In the genomic region with DNA sequence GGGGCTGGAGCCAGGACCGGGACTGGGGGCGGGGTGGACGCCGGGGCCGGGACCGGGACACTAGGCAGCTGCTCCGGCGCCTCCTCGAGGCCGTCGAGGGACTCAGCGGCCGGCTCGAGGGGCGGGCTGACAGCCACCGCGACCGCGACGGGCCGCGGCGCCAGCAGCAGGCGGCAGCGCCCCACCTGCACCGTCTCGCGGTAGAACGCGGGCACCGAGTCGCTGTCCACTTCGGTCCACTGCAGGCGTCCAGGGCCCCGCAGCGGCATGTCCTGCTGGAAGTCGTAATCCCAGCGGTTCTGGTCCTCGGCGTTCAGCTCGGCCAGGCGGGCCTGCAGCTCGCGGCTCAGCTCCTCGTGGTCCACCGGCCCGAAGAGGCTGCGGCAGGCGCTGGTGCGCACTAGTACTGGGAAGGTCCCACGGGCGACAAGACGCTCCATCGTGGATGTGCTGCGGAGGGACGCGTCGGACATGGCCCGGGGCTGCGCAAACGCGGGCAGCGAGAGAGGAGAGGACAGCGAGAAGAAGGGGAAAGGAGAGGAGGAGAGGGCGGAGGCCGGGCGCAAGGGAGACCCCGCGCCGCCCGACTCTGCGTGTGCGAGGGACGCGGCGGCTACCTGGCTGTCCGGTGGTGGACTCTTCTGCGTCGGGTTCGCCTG, we compare ENCODE assay signal across 1 cellular context.
TF ChIP-seq lines count a peak whose summit lies in the region.

No MANE protein-coding gene starts in this region.

TF ChIP-seq in K562, 482 proteins besides CTCF, POLR2A, EP300 and RAD21 (continued from another document and continues in another):
- TF ChIP-seq ZNF324 (CRISPR knock-in tag; IDR thresholded peaks at IDR 0.05) (no peak), TAL1 (IDR thresholded peaks at IDR 0.05) (no peak), ZNF780A (CRISPR knock-in tag; IDR thresholded peaks at IDR 0.05) (no peak), MTA1 (IDR thresholded peaks at IDR 0.05; ENCODE audit: borderline replicate concordance) (no peak), CBFA2T2 (conservative IDR thresholded peaks at IDR 0.05) (no peak), ZKSCAN1 (IDR thresholded peaks at IDR 0.05; ENCODE audit: low read depth, low read length) (no peak), KLF13 (tag; IDR thresholded peaks at IDR 0.05; ENCODE audit: borderline replicate concordance, low read depth) (no peak; the same call in 1 of the 2 replicates), NCOA2 (IDR thresholded peaks at IDR 0.05; ENCODE audit: partially characterized antibody in 2 of 2) (no peak), NR1H2 (CRISPR knock-in tag; IDR thresholded peaks at IDR 0.05) (no peak), FOXM1 (IDR thresholded peaks at IDR 0.05; ENCODE audit: low read depth) (no peak), FOXM1 (CRISPR knock-in tag; IDR thresholded peaks at IDR 0.05; ENCODE audit: low read depth) (no peak; the same call in none of the 2 replicates), RHOXF2B (CRISPR knock-in tag; conservative IDR thresholded peaks at IDR 0.05) (no peak), ZNF165 (CRISPR knock-in tag; IDR thresholded peaks at IDR 0.05; ENCODE audit: borderline replicate concordance) (no peak), SAFB (IDR thresholded peaks at IDR 0.05; ENCODE audit: borderline replicate concordance, low read depth, low read length) (peak; percentile 70; the same call in 1 of the 2 replicates), ZBTB40 (IDR thresholded peaks at IDR 0.05) (peak; percentile 68), ZBTB40 (CRISPR knock-in tag; IDR thresholded peaks at IDR 0.05) (peak; percentile 71), ZNF24 (IDR thresholded peaks at IDR 0.05) (no peak), TFAM (CRISPR knock-in tag; conservative IDR thresholded peaks at IDR 0.05) (no peak), ZNF644 (tag; IDR thresholded peaks at IDR 0.05; ENCODE audit: low read depth) (no peak), SNAPC5 (CRISPR knock-in tag; IDR thresholded peaks at IDR 0.05) (no peak), HBP1 (CRISPR knock-in tag; IDR thresholded peaks at IDR 0.05) (no peak), ZNF77 (CRISPR knock-in tag; IDR thresholded peaks at IDR 0.05) (no peak), LEF1 (IDR thresholded peaks at IDR 0.05) (no peak), PKNOX1 (IDR thresholded peaks at IDR 0.05) (no peak), ZNF143 (CRISPR knock-in tag; IDR thresholded peaks at IDR 0.05) (no peak), SPI1 (IDR thresholded peaks at IDR 0.05; ENCODE audit: borderline replicate concordance, low read depth, low read length) (no peak), ZNF696 (CRISPR knock-in tag; conservative IDR thresholded peaks at IDR 0.05) (no peak), UBTF (IDR thresholded peaks at IDR 0.05; ENCODE audit: borderline replicate concordance in 1 of 2, low read depth in 2 of 2, low read length in 2 of 2) (peak; percentile 19 to 84; a peak in 2 of 4 replicates), CTBP1 (IDR thresholded peaks at IDR 0.05; ENCODE audit: borderline replicate concordance) (peak; percentile 92), ZNF766 (CRISPR knock-in tag; conservative IDR thresholded peaks at IDR 0.05) (no peak), SMARCE1 (IDR thresholded peaks at IDR 0.05) (no peak), GABPB1 (CRISPR knock-in tag; IDR thresholded peaks at IDR 0.05) (peak; percentile 76), ZNF121 (CRISPR knock-in tag; conservative IDR thresholded peaks at IDR 0.05) (no peak), CBX3 (IDR thresholded peaks at IDR 0.05; ENCODE audit: borderline replicate concordance in 1 of 2, low read length in 2 of 2) (no peak; a peak in 1 of 3 replicates), MAFF (IDR thresholded peaks at IDR 0.05; ENCODE audit: low read length) (no peak)
- TF ChIP-seq, protein P1, sequence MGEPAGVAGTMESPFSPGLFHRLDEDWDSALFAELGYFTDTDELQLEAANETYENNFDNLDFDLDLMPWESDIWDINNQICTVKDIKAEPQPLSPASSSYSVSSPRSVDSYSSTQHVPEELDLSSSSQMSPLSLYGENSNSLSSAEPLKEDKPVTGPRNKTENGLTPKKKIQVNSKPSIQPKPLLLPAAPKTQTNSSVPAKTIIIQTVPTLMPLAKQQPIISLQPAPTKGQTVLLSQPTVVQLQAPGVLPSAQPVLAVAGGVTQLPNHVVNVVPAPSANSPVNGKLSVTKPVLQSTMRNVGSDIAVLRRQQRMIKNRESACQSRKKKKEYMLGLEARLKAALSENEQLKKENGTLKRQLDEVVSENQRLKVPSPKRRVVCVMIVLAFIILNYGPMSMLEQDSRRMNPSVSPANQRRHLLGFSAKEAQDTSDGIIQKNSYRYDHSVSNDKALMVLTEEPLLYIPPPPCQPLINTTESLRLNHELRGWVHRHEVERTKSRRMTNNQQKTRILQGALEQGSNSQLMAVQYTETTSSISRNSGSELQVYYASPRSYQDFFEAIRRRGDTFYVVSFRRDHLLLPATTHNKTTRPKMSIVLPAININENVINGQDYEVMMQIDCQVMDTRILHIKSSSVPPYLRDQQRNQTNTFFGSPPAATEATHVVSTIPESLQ (CRISPR knock-in tag; IDR thresholded peaks at IDR 0.05), result peak; percentile 91; the same call in 1 of the 2 replicates
- TF ChIP-seq, protein P2, sequence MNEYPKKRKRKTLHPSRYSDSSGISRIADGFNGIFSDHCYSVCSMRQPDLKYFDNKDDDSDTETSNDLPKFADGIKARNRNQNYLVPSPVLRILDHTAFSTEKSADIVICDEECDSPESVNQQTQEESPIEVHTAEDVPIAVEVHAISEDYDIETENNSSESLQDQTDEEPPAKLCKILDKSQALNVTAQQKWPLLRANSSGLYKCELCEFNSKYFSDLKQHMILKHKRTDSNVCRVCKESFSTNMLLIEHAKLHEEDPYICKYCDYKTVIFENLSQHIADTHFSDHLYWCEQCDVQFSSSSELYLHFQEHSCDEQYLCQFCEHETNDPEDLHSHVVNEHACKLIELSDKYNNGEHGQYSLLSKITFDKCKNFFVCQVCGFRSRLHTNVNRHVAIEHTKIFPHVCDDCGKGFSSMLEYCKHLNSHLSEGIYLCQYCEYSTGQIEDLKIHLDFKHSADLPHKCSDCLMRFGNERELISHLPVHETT (CRISPR knock-in tag; conservative IDR thresholded peaks at IDR 0.05 in 1 of 2, IDR thresholded peaks at IDR 0.05 in 1 of 2), result no peak; a peak in 1 of 4 replicates
- TF ChIP-seq, protein P3, sequence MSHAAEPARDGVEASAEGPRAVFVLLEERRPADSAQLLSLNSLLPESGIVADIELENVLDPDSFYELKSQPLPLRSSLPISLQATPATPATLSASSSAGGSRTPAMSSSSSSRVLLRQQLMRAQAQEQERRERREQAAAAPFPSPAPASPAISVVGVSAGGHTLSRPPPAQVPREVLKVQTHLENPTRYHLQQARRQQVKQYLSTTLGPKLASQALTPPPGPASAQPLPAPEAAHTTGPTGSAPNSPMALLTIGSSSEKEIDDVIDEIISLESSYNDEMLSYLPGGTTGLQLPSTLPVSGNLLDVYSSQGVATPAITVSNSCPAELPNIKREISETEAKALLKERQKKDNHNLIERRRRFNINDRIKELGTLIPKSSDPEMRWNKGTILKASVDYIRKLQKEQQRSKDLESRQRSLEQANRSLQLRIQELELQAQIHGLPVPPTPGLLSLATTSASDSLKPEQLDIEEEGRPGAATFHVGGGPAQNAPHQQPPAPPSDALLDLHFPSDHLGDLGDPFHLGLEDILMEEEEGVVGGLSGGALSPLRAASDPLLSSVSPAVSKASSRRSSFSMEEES (CRISPR knock-in tag; IDR thresholded peaks at IDR 0.05), result no peak
- TF ChIP-seq, protein P4, sequence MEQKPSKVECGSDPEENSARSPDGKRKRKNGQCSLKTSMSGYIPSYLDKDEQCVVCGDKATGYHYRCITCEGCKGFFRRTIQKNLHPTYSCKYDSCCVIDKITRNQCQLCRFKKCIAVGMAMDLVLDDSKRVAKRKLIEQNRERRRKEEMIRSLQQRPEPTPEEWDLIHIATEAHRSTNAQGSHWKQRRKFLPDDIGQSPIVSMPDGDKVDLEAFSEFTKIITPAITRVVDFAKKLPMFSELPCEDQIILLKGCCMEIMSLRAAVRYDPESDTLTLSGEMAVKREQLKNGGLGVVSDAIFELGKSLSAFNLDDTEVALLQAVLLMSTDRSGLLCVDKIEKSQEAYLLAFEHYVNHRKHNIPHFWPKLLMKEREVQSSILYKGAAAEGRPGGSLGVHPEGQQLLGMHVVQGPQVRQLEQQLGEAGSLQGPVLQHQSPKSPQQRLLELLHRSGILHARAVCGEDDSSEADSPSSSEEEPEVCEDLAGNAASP (IDR thresholded peaks at IDR 0.05), result no peak
